1 cellular context compared by ENCODE assay signal in genomic region chr19:19444694-19445155, GRCh38.
TF ChIP-seq lines count a peak whose summit lies in the region.

No MANE protein-coding gene starts in this region.

TF ChIP-seq in K562, 482 proteins besides CTCF, POLR2A, EP300 and RAD21 (continued from another document and continues in another):
- TF ChIP-seq, protein P1, sequence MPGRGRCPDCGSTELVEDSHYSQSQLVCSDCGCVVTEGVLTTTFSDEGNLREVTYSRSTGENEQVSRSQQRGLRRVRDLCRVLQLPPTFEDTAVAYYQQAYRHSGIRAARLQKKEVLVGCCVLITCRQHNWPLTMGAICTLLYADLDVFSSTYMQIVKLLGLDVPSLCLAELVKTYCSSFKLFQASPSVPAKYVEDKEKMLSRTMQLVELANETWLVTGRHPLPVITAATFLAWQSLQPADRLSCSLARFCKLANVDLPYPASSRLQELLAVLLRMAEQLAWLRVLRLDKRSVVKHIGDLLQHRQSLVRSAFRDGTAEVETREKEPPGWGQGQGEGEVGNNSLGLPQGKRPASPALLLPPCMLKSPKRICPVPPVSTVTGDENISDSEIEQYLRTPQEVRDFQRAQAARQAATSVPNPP (IDR thresholded peaks at IDR 0.05; ENCODE audit: borderline replicate concordance, insufficient read depth, insufficient read length), result no peak
- TF ChIP-seq HMBOX1 (IDR thresholded peaks at IDR 0.05), result no peak; the same call in 1 of the 2 replicates
- TF ChIP-seq ZNF354B (CRISPR knock-in tag; IDR thresholded peaks at IDR 0.05), result no peak
- TF ChIP-seq ZNF77 (CRISPR knock-in tag; IDR thresholded peaks at IDR 0.05), result no peak
- no peak for TF ChIP-seq MECOM (CRISPR knock-in tag; IDR thresholded peaks at IDR 0.05)
- no peak for TF ChIP-seq ZNF3 (CRISPR knock-in tag; IDR thresholded peaks at IDR 0.05)
- peak; percentile 74 for TF ChIP-seq ARID1B (IDR thresholded peaks at IDR 0.05)
- TF ChIP-seq ARHGAP35 (IDR thresholded peaks at IDR 0.05; ENCODE audit: partially characterized antibody), result no peak
- TF ChIP-seq RB1 (IDR thresholded peaks at IDR 0.05; ENCODE audit: low read depth), result no peak
- no peak for TF ChIP-seq PPARD (CRISPR knock-in tag; IDR thresholded peaks at IDR 0.05)
- TF ChIP-seq NFATC3 (IDR thresholded peaks at IDR 0.05), result no peak
- peak; percentile 71 for TF ChIP-seq ZNF766 (CRISPR knock-in tag; conservative IDR thresholded peaks at IDR 0.05)
- TF ChIP-seq NFIC (IDR thresholded peaks at IDR 0.05), result no peak
- TF ChIP-seq NFE2 (IDR thresholded peaks at IDR 0.05; ENCODE audit: low read depth), result no peak
- no peak for TF ChIP-seq POLR2G (IDR thresholded peaks at IDR 0.05; ENCODE audit: low read depth, low read length)
- TF ChIP-seq SMARCE1 (IDR thresholded peaks at IDR 0.05), result peak; percentile 87; the same call in 1 of the 2 replicates
- no peak for TF ChIP-seq CEBPG (CRISPR knock-in tag; IDR thresholded peaks at IDR 0.05)
- TF ChIP-seq CEBPG (tag; conservative IDR thresholded peaks at IDR 0.05 in 1 of 2, IDR thresholded peaks at IDR 0.05 in 1 of 2), result no peak
- peak; percentile 92 for TF ChIP-seq ZNF316 (IDR thresholded peaks at IDR 0.05)
- no peak for TF ChIP-seq ZBTB9 (CRISPR knock-in tag; IDR thresholded peaks at IDR 0.05)
- no peak for TF ChIP-seq KLF10 (CRISPR knock-in tag; IDR thresholded peaks at IDR 0.05)
- no peak for TF ChIP-seq ZNF184 (CRISPR knock-in tag; IDR thresholded peaks at IDR 0.05)
- no peak for TF ChIP-seq POLR2B (IDR thresholded peaks at IDR 0.05; ENCODE audit: low read depth, partially characterized antibody)
- no peak for TF ChIP-seq ZNF217 (CRISPR knock-in tag; IDR thresholded peaks at IDR 0.05)
- no peak for TF ChIP-seq SETDB1 (IDR thresholded peaks at IDR 0.05; ENCODE audit: low read length)
- TF ChIP-seq TAL1 (IDR thresholded peaks at IDR 0.05), result peak; percentile 21; the same call in 1 of the 2 replicates
- TF ChIP-seq FOXA3 (CRISPR knock-in tag; conservative IDR thresholded peaks at IDR 0.05 in 1 of 2, IDR thresholded peaks at IDR 0.05 in 1 of 2), result no peak
- peak; percentile 66; the same call in 1 of the 2 replicates for TF ChIP-seq ATF7 (IDR thresholded peaks at IDR 0.05)
- 0 out of 2 replicates have a peak, but pooled peaks have one; percentile 78 for TF ChIP-seq NR1H2 (CRISPR knock-in tag; IDR thresholded peaks at IDR 0.05)
- no peak for TF ChIP-seq ZNF318 (IDR thresholded peaks at IDR 0.05; ENCODE audit: borderline replicate concordance in 1 of 2, low read depth in 1 of 2)
- no peak for TF ChIP-seq BMI1 (IDR thresholded peaks at IDR 0.05; ENCODE audit: low read length)
- no peak for TF ChIP-seq FUS (optimal IDR thresholded peaks at IDR 0.05; ENCODE audit: low read depth, low read length)
- TF ChIP-seq TAF7 (tag; IDR thresholded peaks at IDR 0.05), result no peak
- no peak for TF ChIP-seq SMAD1 (IDR thresholded peaks at IDR 0.05; ENCODE audit: low read depth, low read length, partially characterized antibody)
- TF ChIP-seq ZNF511 (CRISPR knock-in tag; IDR thresholded peaks at IDR 0.05), result no peak
- TF ChIP-seq, protein P2, sequence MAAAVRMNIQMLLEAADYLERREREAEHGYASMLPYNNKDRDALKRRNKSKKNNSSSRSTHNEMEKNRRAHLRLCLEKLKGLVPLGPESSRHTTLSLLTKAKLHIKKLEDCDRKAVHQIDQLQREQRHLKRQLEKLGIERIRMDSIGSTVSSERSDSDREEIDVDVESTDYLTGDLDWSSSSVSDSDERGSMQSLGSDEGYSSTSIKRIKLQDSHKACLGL (CRISPR knock-in tag; IDR thresholded peaks at IDR 0.05; ENCODE audit: borderline replicate concordance, poor library complexity, severe bottlenecking), result no peak
- no peak for TF ChIP-seq TAF15 (IDR thresholded peaks at IDR 0.05; ENCODE audit: low read depth, low read length)
- no peak for TF ChIP-seq PRDM10 (IDR thresholded peaks at IDR 0.05; ENCODE audit: partially characterized antibody)
- TF ChIP-seq MYBL2 (IDR thresholded peaks at IDR 0.05; ENCODE audit: low read depth), result no peak
- TF ChIP-seq MYBL2 (CRISPR knock-in tag; IDR thresholded peaks at IDR 0.05; ENCODE audit: borderline replicate concordance), result no peak
- no peak for TF ChIP-seq DDX20 (tag; IDR thresholded peaks at IDR 0.05; ENCODE audit: low read depth)
- TF ChIP-seq FOXJ2 (tag; IDR thresholded peaks at IDR 0.05), result no peak
- 0 out of 2 replicates have a peak, but pooled peaks have one; percentile 31 for TF ChIP-seq MEF2A (IDR thresholded peaks at IDR 0.05; ENCODE audit: control insufficient read depth, low read depth, low read length)
- 0 out of 2 replicates have a peak, but pooled peaks have one; percentile 19 for TF ChIP-seq ZKSCAN1 (IDR thresholded peaks at IDR 0.05; ENCODE audit: low read depth, low read length)
- TF ChIP-seq, protein P3, sequence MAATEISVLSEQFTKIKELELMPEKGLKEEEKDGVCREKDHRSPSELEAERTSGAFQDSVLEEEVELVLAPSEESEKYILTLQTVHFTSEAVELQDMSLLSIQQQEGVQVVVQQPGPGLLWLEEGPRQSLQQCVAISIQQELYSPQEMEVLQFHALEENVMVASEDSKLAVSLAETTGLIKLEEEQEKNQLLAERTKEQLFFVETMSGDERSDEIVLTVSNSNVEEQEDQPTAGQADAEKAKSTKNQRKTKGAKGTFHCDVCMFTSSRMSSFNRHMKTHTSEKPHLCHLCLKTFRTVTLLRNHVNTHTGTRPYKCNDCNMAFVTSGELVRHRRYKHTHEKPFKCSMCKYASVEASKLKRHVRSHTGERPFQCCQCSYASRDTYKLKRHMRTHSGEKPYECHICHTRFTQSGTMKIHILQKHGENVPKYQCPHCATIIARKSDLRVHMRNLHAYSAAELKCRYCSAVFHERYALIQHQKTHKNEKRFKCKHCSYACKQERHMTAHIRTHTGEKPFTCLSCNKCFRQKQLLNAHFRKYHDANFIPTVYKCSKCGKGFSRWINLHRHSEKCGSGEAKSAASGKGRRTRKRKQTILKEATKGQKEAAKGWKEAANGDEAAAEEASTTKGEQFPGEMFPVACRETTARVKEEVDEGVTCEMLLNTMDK (IDR thresholded peaks at IDR 0.05; ENCODE audit: borderline replicate concordance, insufficient read depth, low read depth, low read length, poor library complexity, severe bottlenecking), result no peak
- no peak for TF ChIP-seq KAT7 (CRISPR knock-in tag; IDR thresholded peaks at IDR 0.05; ENCODE audit: borderline replicate concordance)
- TF ChIP-seq E2F5 (CRISPR knock-in tag; IDR thresholded peaks at IDR 0.05), result no peak
- 0 out of 2 replicates have a peak, but pooled peaks have one; percentile 35 for TF ChIP-seq MTA3 (IDR thresholded peaks at IDR 0.05; ENCODE audit: borderline replicate concordance)
- no peak for TF ChIP-seq ELF4 (CRISPR knock-in tag; IDR thresholded peaks at IDR 0.05)
- TF ChIP-seq DPF2 (IDR thresholded peaks at IDR 0.05), result peak; percentile 78
- TF ChIP-seq ZNF146 (CRISPR knock-in tag; IDR thresholded peaks at IDR 0.05; ENCODE audit: unreplicated experiment), result no peak
